9 cellular contexts compared by ENCODE assay signal in genomic region chr11:61828629-61829407, GRCh38. TPM values are rescaled to one million over a fixed set of nuclear protein-coding genes. Genes with fewer than 3 reads are reported as not detected.
DNase-seq lines count a peak whose midpoint lies in the region; ATAC-seq and TF ChIP-seq lines count a peak whose summit lies in the region.
"Had no signal": no experiment of that assay in that cellular context is flagged by ENCODE, and none has a peak within 500 bp of the region (broad histone marks: within the 10 kb centered on the region; RNA-seq: fewer than 3 reads in every experiment).

No MANE protein-coding gene starts in this region.

- H3K4me3 Mint-ChIP-seq in activated CD4-positive, alpha-beta memory T cell treated with anti-CD3 and anti-CD28 coated beads for 36 hours: peak overlapping the region; percentile 85

- peaks cover 13% of the 10 kb centered on the region for H3K4me1 Mint-ChIP-seq in activated CD4-positive, alpha-beta memory T cell treated with anti-CD3 and anti-CD28 coated beads for 36 hours (ENCODE audit: low read depth)

- DNase-seq in BE2C (peak; percentile 47), MM.1S (no peak), epithelial cell of prostate (ENCODE audit: low read depth, low spot score) (no peak), mucosa of descending colon (no peak), tibial nerve (ENCODE audit: low spot score in 2 of 2) (no peak)
- peak; percentile 51 for DNase-seq in activated CD4-positive, alpha-beta memory T cell treated with anti-CD3 and anti-CD28 coated beads for 36 hours

- H3K9me3 Mint-ChIP-seq in activated CD4-positive, alpha-beta memory T cell treated with anti-CD3 and anti-CD28 coated beads for 36 hours: no peaks in the 10 kb centered on the region

- H3F3A ChIP-seq in MM.1S (ENCODE audit: insufficient read depth, low read length): no peaks in the 10 kb centered on the region

- CTCF ChIA-PET in activated CD4-positive, alpha-beta memory T cell treated with anti-CD3 and anti-CD28 coated beads for 36 hours (lab: Charles Lee): interaction anchor here (0.7 to 3.0 kb wide), 11 partner anchors 12 to 253 kb away, joined by 3 to 20 read pairs (median 3); partner anchors contain the start of gene FADS1

- TF ChIP-seq EP300 in tibial nerve (IDR thresholded peaks at IDR 0.05): no peak

- H3K9me3 ChIP-seq in BE2C (no peaks in the 10 kb centered on the region), MM.1S (replicated peaks; ENCODE audit: insufficient read depth, low read length) (no peaks in the 10 kb centered on the region), mucosa of descending colon (no peaks in the 10 kb centered on the region), tibial nerve (no peaks in the 10 kb centered on the region)

- H3K27ac Mint-ChIP-seq in activated CD4-positive, alpha-beta memory T cell treated with anti-CD3 and anti-CD28 coated beads for 36 hours: peak overlapping the region; percentile 43

- no peaks in the 10 kb centered on the region for H3K4me1 ChIP-seq in BE2C
- 0 out of 2 replicates have a peak, but pooled peaks cover 9% of the 10 kb centered on the region for H3K4me1 ChIP-seq in MM.1S (ENCODE audit: low read length)
- H3K4me1 ChIP-seq in mucosa of descending colon (ENCODE audit: low read depth): peaks cover 9% of the 10 kb centered on the region
- peaks cover 0 to 71% (median 28%) of the 10 kb centered on the region in 4 donors for H3K4me1 ChIP-seq in tibial nerve

- no peaks in the 10 kb centered on the region for H3K27me3 ChIP-seq in BE2C
- H3K27me3 ChIP-seq in MM.1S (replicated peaks; ENCODE audit: insufficient read depth, low read length): peaks cover 41% of the 10 kb centered on the region
- H3K27me3 ChIP-seq in tibial nerve: no peaks in the 10 kb centered on the region

- H3K27me3 Mint-ChIP-seq in activated CD4-positive, alpha-beta memory T cell treated with anti-CD3 and anti-CD28 coated beads for 36 hours: peaks cover 15% of the 10 kb centered on the region

- intact Hi-C loops in activated CD4-positive, alpha-beta memory T cell treated with anti-CD3 and anti-CD28 coated beads for 36 hours (cut with micrococcal nuclease): loop anchor here (1.0 to 5.0 kb wide), 2 partner anchors 13 to 37 kb away; partner anchors contain the start of genes FEN1 and TMEM258
- intact Hi-C loops in mucosa of descending colon (cut with DNase I, micrococcal nuclease): no loop called here

- no peak overlapping the region for H3K9ac ChIP-seq in MM.1S (ENCODE audit: low read length)
- H3K9ac ChIP-seq: KMS-11 had no signal

- ATAC-seq in GM18511 (IDR thresholded peaks at IDR 0.05; ENCODE audit: unreplicated experiment) (peak; percentile 36), mucosa of descending colon (peak; percentile 23), GM21723 (IDR thresholded peaks at IDR 0.05; ENCODE audit: unreplicated experiment) (no peak)

- POLR2A ChIA-PET in activated CD4-positive, alpha-beta memory T cell treated with anti-CD3 and anti-CD28 coated beads for 36 hours (lab: Charles Lee): interaction anchor here (0.7 to 2.1 kb wide), 5 partner anchors 12 to 37 kb away, joined by 3 to 8 read pairs (median 3); partner anchors contain the start of genes FADS1, FEN1 and TMEM258

- H3K79me2 ChIP-seq in MM.1S (ENCODE audit: low read length): no peaks in the 10 kb centered on the region

- H3K4me2 ChIP-seq in MM.1S (ENCODE audit: low read depth, low read length): peak overlapping the region; percentile 67
- H3K4me2 ChIP-seq: KMS-11 had no signal

- peak overlapping the region; percentile 85 for H3K4me3 ChIP-seq in BE2C (ENCODE audit: low read depth, low read length)
- peak overlapping the region; percentile 35 for H3K4me3 ChIP-seq in MM.1S (ENCODE audit: low read length)
- no peak overlapping the region for H3K4me3 ChIP-seq in mucosa of descending colon
- H3K4me3 ChIP-seq in tibial nerve: peak overlapping the region; percentile 37 to 72 (median 61)

- WGBS in tibial nerve, 2 donors: 3 to 6% methylated on average over 20 to 26 of the region's 55 CpGs

- H4K20me1 ChIP-seq in MM.1S (ENCODE audit: insufficient read depth, low read length): no peaks in the 10 kb centered on the region

- H3K27ac ChIP-seq in MM.1S (ENCODE audit: low read length) (no peak overlapping the region), epithelial cell of prostate (peak overlapping the region; percentile 31), tibial nerve (peak overlapping the region; percentile 1 to 90 (median 82))
- H3K27ac ChIP-seq: KMS-11 had no signal

- no peaks in the 10 kb centered on the region for H3K9me2 ChIP-seq in MM.1S (replicated peaks; ENCODE audit: insufficient read depth, low read length)

- H3K36me3 ChIP-seq in BE2C (no peaks in the 10 kb centered on the region), MM.1S (replicated peaks; ENCODE audit: insufficient read depth, low read length) (no peaks in the 10 kb centered on the region), mucosa of descending colon (ENCODE audit: low read depth) (no peaks in the 10 kb centered on the region), tibial nerve (no peaks in the 10 kb centered on the region)

- TF ChIP-seq CTCF in BE2C (IDR thresholded peaks at IDR 0.05; ENCODE audit: low read depth, low read length) (peak; percentile 47), MM.1S (IDR thresholded peaks at IDR 0.05; ENCODE audit: low read length) (peak; percentile 26), mucosa of descending colon (IDR thresholded peaks at IDR 0.05) (no peak), tibial nerve (IDR thresholded peaks at IDR 0.05) (peak in 4 of 5 experiments; percentile 36 to 51 (median 46))

- peaks cover 2% of the 10 kb centered on the region for H3K36me3 Mint-ChIP-seq in activated CD4-positive, alpha-beta memory T cell treated with anti-CD3 and anti-CD28 coated beads for 36 hours

- peak overlapping the region; percentile 27 for H2AFZ ChIP-seq in MM.1S (ENCODE audit: low read length)

- TF ChIP-seq POLR2A in tibial nerve (IDR thresholded peaks at IDR 0.05): peak in 1 of 2 donors; percentile 20

RNA-seq across cellular contexts. Expression of gene FADS2, which starts 0.7 kb away (rescaled TPM):
- 54.5 TPM for polyA plus RNA-seq in BE2C (2012; ENCODE audit: insufficient read depth, insufficient read length, low read depth)
- total RNA-seq in activated CD4-positive, alpha-beta memory T cell treated with anti-CD3 and anti-CD28 coated beads for 36 hours: 10 to 100 TPM; 58.2 to 60.8 TPM
- total RNA-seq in mucosa of descending colon: 10 to 100 TPM in 1 of 3 donors, 1 to 10 TPM in 2; 2.5 to 29.3 (median 8.6) TPM
- 10 to 100 TPM; 17.4 to 59.2 (median 32.7) TPM for total RNA-seq in tibial nerve

RNA-seq across cellular contexts. Expression of gene FADS1, which starts 12.0 kb away (rescaled TPM):
- 29.5 TPM for polyA plus RNA-seq in BE2C (2012; ENCODE audit: insufficient read depth, insufficient read length, low read depth)
- 10 to 100 TPM; 24.9 to 26.5 TPM for total RNA-seq in activated CD4-positive, alpha-beta memory T cell treated with anti-CD3 and anti-CD28 coated beads for 36 hours
- total RNA-seq in mucosa of descending colon (10 to 100 TPM in 1 of 3 donors, 1 to 10 TPM in 2; 2.8 to 17.3 (median 7.3) TPM), tibial nerve (10 to 100 TPM; 33.7 to 61.6 (median 47.0) TPM)

RNA-seq across cellular contexts. Expression of gene FEN1, which starts 36.1 kb away (rescaled TPM):
- 58.3 TPM for polyA plus RNA-seq in BE2C (2012; ENCODE audit: insufficient read depth, insufficient read length, low read depth)
- total RNA-seq in activated CD4-positive, alpha-beta memory T cell treated with anti-CD3 and anti-CD28 coated beads for 36 hours: 100 to 1,000 TPM; 108 to 111 TPM
- total RNA-seq in mucosa of descending colon: 10 to 100 TPM in 1 of 3 donors, 1 to 10 TPM in 2; 7.5 to 21.8 (median 8.1) TPM
- total RNA-seq in tibial nerve: 10 to 100 TPM in 1 of 4 donors, 1 to 10 TPM in 3; 4.5 to 11.0 (median 4.6) TPM

RNA-seq across cellular contexts. Expression of gene TMEM258, which starts 36.4 kb away (rescaled TPM):
- 262 TPM for polyA plus RNA-seq in BE2C (2012; ENCODE audit: insufficient read depth, insufficient read length, low read depth)
- 100 to 1,000 TPM; 191 to 192 TPM for total RNA-seq in activated CD4-positive, alpha-beta memory T cell treated with anti-CD3 and anti-CD28 coated beads for 36 hours
- total RNA-seq in mucosa of descending colon (100 to 1,000 TPM in 1 of 3 donors, 10 to 100 TPM in 2; 56.1 to 107 (median 74.6) TPM), tibial nerve (10 to 100 TPM; 21.9 to 56.7 (median 45.2) TPM)

Comparison
In these comparisons a context has a peak if more than half of its experiments do, and no peak if none do; other contexts are left out.
1. DNase-seq: peak in BE2C (single experiment) and activated CD4-positive, alpha-beta memory T cell treated with anti-CD3 and anti-CD28 coated beads for 36 hours (single experiment); none in MM.1S (single experiment), epithelial cell of prostate (single experiment), mucosa of descending colon (0 of 3) and tibial nerve (0 of 2).
2. RNA of gene FEN1, which starts 36.1 kb away (total RNA-seq): 108 to 111 TPM in activated CD4-positive, alpha-beta memory T cell treated with anti-CD3 and anti-CD28 coated beads for 36 hours; 7.5 to 21.8 TPM in mucosa of descending colon and 4.5 to 11.0 TPM in tibial nerve; every median in the first group is over 4 times any median in the second.